In genomic region chr20:32558526-32558925, GRCh38 we compare ENCODE assay signal across 1 cellular context.
TF ChIP-seq lines count a peak whose summit lies in the region.

No MANE protein-coding gene starts in this region.

TF ChIP-seq in HepG2, 621 proteins besides CTCF, POLR2A, EP300 and RAD21 (continued from another document and continues in another):
- no peak for TF ChIP-seq KIAA2018 (CRISPR knock-in tag; IDR thresholded peaks at IDR 0.05; ENCODE audit: borderline replicate concordance)
- 0 out of 2 replicates have a peak, but pooled peaks have one; percentile 13 for TF ChIP-seq KMT2A (CRISPR knock-in tag; IDR thresholded peaks at IDR 0.05)
- TF ChIP-seq KDM5B (CRISPR knock-in tag; IDR thresholded peaks at IDR 0.05; ENCODE audit: borderline replicate concordance): no peak
- no peak for TF ChIP-seq TAF15 (IDR thresholded peaks at IDR 0.05; ENCODE audit: low read depth, low read length, poor library complexity, severe bottlenecking)
- no peak for TF ChIP-seq FUBP1 (CRISPR knock-in tag; IDR thresholded peaks at IDR 0.05; ENCODE audit: borderline replicate concordance)
- TF ChIP-seq MAX (IDR thresholded peaks at IDR 0.05): 0 out of 2 replicates have a peak, but pooled peaks have one; percentile 5
- TF ChIP-seq ZMYM3 (CRISPR knock-in tag; IDR thresholded peaks at IDR 0.05): 0 out of 2 replicates have a peak, but pooled peaks have one; percentile 2
- TF ChIP-seq PITX1 (CRISPR knock-in tag; IDR thresholded peaks at IDR 0.05): no peak
- TF ChIP-seq SNAI1 (CRISPR knock-in tag; IDR thresholded peaks at IDR 0.05; ENCODE audit: borderline replicate concordance): no peak
- no peak for TF ChIP-seq MLXIP (CRISPR knock-in tag; IDR thresholded peaks at IDR 0.05; ENCODE audit: borderline replicate concordance)
- no peak for TF ChIP-seq U2AF2 (IDR thresholded peaks at IDR 0.05; ENCODE audit: low read depth, low read length)
- TF ChIP-seq, protein P1, sequence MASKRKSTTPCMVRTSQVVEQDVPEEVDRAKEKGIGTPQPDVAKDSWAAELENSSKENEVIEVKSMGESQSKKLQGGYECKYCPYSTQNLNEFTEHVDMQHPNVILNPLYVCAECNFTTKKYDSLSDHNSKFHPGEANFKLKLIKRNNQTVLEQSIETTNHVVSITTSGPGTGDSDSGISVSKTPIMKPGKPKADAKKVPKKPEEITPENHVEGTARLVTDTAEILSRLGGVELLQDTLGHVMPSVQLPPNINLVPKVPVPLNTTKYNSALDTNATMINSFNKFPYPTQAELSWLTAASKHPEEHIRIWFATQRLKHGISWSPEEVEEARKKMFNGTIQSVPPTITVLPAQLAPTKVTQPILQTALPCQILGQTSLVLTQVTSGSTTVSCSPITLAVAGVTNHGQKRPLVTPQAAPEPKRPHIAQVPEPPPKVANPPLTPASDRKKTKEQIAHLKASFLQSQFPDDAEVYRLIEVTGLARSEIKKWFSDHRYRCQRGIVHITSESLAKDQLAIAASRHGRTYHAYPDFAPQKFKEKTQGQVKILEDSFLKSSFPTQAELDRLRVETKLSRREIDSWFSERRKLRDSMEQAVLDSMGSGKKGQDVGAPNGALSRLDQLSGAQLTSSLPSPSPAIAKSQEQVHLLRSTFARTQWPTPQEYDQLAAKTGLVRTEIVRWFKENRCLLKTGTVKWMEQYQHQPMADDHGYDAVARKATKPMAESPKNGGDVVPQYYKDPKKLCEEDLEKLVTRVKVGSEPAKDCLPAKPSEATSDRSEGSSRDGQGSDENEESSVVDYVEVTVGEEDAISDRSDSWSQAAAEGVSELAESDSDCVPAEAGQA (IDR thresholded peaks at IDR 0.05; ENCODE audit: low read depth): 0 out of 2 replicates have a peak, but pooled peaks have one; percentile 12
- TF ChIP-seq, protein P1 (CRISPR knock-in tag; IDR thresholded peaks at IDR 0.05; ENCODE audit: borderline replicate concordance): no peak
- no peak for TF ChIP-seq SCMH1 (CRISPR knock-in tag; IDR thresholded peaks at IDR 0.05; ENCODE audit: borderline replicate concordance)
- peak; percentile 53; the same call in 1 of the 2 replicates for TF ChIP-seq ZNF547 (CRISPR knock-in tag; IDR thresholded peaks at IDR 0.05)
- TF ChIP-seq, protein P2, sequence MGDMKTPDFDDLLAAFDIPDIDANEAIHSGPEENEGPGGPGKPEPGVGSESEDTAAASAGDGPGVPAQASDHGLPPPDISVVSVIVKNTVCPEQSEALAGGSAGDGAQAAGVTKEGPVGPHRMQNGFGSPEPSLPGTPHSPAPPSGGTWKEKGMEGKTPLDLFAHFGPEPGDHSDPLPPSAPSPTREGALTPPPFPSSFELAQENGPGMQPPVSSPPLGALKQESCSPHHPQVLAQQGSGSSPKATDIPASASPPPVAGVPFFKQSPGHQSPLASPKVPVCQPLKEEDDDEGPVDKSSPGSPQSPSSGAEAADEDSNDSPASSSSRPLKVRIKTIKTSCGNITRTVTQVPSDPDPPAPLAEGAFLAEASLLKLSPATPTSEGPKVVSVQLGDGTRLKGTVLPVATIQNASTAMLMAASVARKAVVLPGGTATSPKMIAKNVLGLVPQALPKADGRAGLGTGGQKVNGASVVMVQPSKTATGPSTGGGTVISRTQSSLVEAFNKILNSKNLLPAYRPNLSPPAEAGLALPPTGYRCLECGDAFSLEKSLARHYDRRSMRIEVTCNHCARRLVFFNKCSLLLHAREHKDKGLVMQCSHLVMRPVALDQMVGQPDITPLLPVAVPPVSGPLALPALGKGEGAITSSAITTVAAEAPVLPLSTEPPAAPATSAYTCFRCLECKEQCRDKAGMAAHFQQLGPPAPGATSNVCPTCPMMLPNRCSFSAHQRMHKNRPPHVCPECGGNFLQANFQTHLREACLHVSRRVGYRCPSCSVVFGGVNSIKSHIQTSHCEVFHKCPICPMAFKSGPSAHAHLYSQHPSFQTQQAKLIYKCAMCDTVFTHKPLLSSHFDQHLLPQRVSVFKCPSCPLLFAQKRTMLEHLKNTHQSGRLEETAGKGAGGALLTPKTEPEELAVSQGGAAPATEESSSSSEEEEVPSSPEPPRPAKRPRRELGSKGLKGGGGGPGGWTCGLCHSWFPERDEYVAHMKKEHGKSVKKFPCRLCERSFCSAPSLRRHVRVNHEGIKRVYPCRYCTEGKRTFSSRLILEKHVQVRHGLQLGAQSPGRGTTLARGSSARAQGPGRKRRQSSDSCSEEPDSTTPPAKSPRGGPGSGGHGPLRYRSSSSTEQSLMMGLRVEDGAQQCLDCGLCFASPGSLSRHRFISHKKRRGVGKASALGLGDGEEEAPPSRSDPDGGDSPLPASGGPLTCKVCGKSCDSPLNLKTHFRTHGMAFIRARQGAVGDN (CRISPR knock-in tag; IDR thresholded peaks at IDR 0.05): peak; percentile 62
- peak; percentile 20; the same call in 1 of the 2 replicates for TF ChIP-seq ZNF768 (CRISPR knock-in tag; IDR thresholded peaks at IDR 0.05)
- no peak for TF ChIP-seq FOSL1 (CRISPR knock-in tag; IDR thresholded peaks at IDR 0.05; ENCODE audit: borderline replicate concordance)
- TF ChIP-seq ELF3 (CRISPR knock-in tag; IDR thresholded peaks at IDR 0.05): no peak
- no peak for TF ChIP-seq ZNF615 (CRISPR knock-in tag; IDR thresholded peaks at IDR 0.05; ENCODE audit: borderline replicate concordance)
- 0 out of 2 replicates have a peak, but pooled peaks have one; percentile 3 for TF ChIP-seq DZIP1 (CRISPR knock-in tag; IDR thresholded peaks at IDR 0.05)
- TF ChIP-seq ZNF501 (CRISPR knock-in tag; IDR thresholded peaks at IDR 0.05): no peak
- TF ChIP-seq RXRA (CRISPR knock-in tag; IDR thresholded peaks at IDR 0.05): peak; percentile 24; the same call in 1 of the 2 replicates
- TF ChIP-seq ZSCAN31 (CRISPR knock-in tag; IDR thresholded peaks at IDR 0.05; ENCODE audit: low read depth): no peak
